Comparison of ENCODE assay signal across 20 cellular contexts in genomic region chr5:145980257-145980656, GRCh38. TPM values are rescaled to one million over a fixed set of nuclear protein-coding genes. Genes with fewer than 3 reads are reported as not detected.
"Had no signal": no experiment of that assay in that cellular context is flagged by ENCODE, and none has a peak within 500 bp of the region (broad histone marks: within the 10 kb centered on the region; RNA-seq: fewer than 3 reads in every experiment).

No MANE protein-coding gene starts in this region.

- DNase-seq: activated B cell treated with CpG ODN at 0.5 μM for 24 hours; activated CD4-positive, alpha-beta T cell treated with anti-CD3 and anti-CD28 coated beads for 48 hours; activated CD8-positive, alpha-beta memory T cell treated with anti-CD3 and anti-CD28 coated beads, Interleukin-2, amount 50 U/mL, for 48 hours; activated CD8-positive, alpha-beta T cell treated with anti-CD3 and anti-CD28 coated beads, Interleukin-2, amount 10 ng/mL, durations not matched to agents 7 days and 5 days; activated gamma-delta T cell; activated T-cell treated with anti-CD3 and anti-CD28 coated beads, Interleukin-2, amount 50 U/mL, for 72 hours; amniotic stem cell; dorsolateral prefrontal cortex; hippocampal formation; left lung; sigmoid colon; SW 1271; tibial artery had no signal

- H3K27ac Mint-ChIP-seq: activated B cell treated with CpG ODN at 0.5 μM for 24 hours; activated CD8-positive, alpha-beta T cell treated with anti-CD3 and anti-CD28 coated beads, Interleukin-2, amount 10 ng/mL, durations not matched to agents 7 days and 5 days; activated naive CD4-positive, alpha-beta T cell treated with anti-CD3 and anti-CD28 coated beads, Interleukin-2, amount 50 U/mL, for 72 hours; activated T-cell treated with anti-CD3 and anti-CD28 coated beads, Interleukin-2, amount 50 U/mL, for 72 hours; stimulated activated effector memory CD8-positive, alpha-beta T cell treated with anti-CD3 and anti-CD28 coated beads, Interleukin-12 subunit alpha, Interleukin-12 subunit beta, amount 100 ng/mL, for 72 hours; T-helper 2 cell treated with Interferon-gamma antibody and Interleukin-4, amounts not matched to agents 5 μg/mL and 100 μg/mL, for 36 hours had no signal

- H3K4me1 Mint-ChIP-seq: activated B cell treated with CpG ODN at 0.5 μM for 24 hours; stimulated activated effector memory CD8-positive, alpha-beta T cell treated with anti-CD3 and anti-CD28 coated beads, Interleukin-12 subunit alpha, Interleukin-12 subunit beta, amount 100 ng/mL, for 72 hours had no signal

- H3K36me3 Mint-ChIP-seq: activated naive CD4-positive, alpha-beta T cell treated with anti-CD3 and anti-CD28 coated beads, Interleukin-2, amount 50 U/mL, for 72 hours; stimulated activated effector memory CD8-positive, alpha-beta T cell treated with anti-CD3 and anti-CD28 coated beads, Interleukin-12 subunit alpha, Interleukin-12 subunit beta, amount 100 ng/mL, for 72 hours had no signal

- H3K4me3 ChIP-seq: breast epithelium, dorsolateral prefrontal cortex, left lung, sigmoid colon, tibial artery had no signal

- H3K27me3 ChIP-seq: breast epithelium, dorsolateral prefrontal cortex, left lung, sigmoid colon, tibial artery had no signal

- H3K4me3 Mint-ChIP-seq: activated B cell treated with CpG ODN at 0.5 μM for 24 hours; activated CD8-positive, alpha-beta T cell treated with anti-CD3 and anti-CD28 coated beads, Interleukin-2, amount 10 ng/mL, durations not matched to agents 7 days and 5 days; activated T-cell treated with anti-CD3 and anti-CD28 coated beads, Interleukin-2, amount 50 U/mL, for 72 hours; stimulated activated effector memory CD8-positive, alpha-beta T cell treated with anti-CD3 and anti-CD28 coated beads, Interleukin-12 subunit alpha, Interleukin-12 subunit beta, amount 100 ng/mL, for 72 hours; T-helper 2 cell treated with Interferon-gamma antibody and Interleukin-4, amounts not matched to agents 5 μg/mL and 100 μg/mL, for 36 hours had no signal

- H3K9me3 ChIP-seq: breast epithelium, left lung, tibial artery had no signal

- H3K27me3 Mint-ChIP-seq: activated B cell treated with CpG ODN at 0.5 μM for 24 hours had no signal

- ATAC-seq: activated CD8-positive, alpha-beta T cell treated with anti-CD3 and anti-CD28 coated beads, Interleukin-2, amount 10 ng/mL, durations not matched to agents 7 days and 5 days; activated naive CD4-positive, alpha-beta T cell treated with anti-CD3 and anti-CD28 coated beads, Interleukin-2, amount 50 U/mL, for 72 hours; activated T-cell treated with anti-CD3 and anti-CD28 coated beads, Interleukin-2, amount 50 U/mL, for 72 hours; left lung; stimulated activated effector memory CD8-positive, alpha-beta T cell treated with anti-CD3 and anti-CD28 coated beads, Interleukin-12 subunit alpha, Interleukin-12 subunit beta, amount 100 ng/mL, for 72 hours had no signal

- H3K36me3 ChIP-seq: breast epithelium, left lung, sigmoid colon, tibial artery had no signal

- H3K4me1 ChIP-seq: sigmoid colon had no signal

- H3K9me3 Mint-ChIP-seq: activated T-cell treated with anti-CD3 and anti-CD28 coated beads, Interleukin-2, amount 50 U/mL, for 72 hours; stimulated activated effector memory CD8-positive, alpha-beta T cell treated with anti-CD3 and anti-CD28 coated beads, Interleukin-12 subunit alpha, Interleukin-12 subunit beta, amount 100 ng/mL, for 72 hours; T-helper 2 cell treated with Interferon-gamma antibody and Interleukin-4, amounts not matched to agents 5 μg/mL and 100 μg/mL, for 36 hours had no signal

- FAIRE-seq: endometrium, keratinocyte had no signal

- H3K27ac ChIP-seq: dorsolateral prefrontal cortex, left lung, sigmoid colon, tibial artery had no signal

RNA-seq across cellular contexts. Expression of gene SH3RF2, which starts 43.9 kb away (rescaled TPM):
- total RNA-seq: activated B cell treated with CpG ODN at 0.5 μM for 24 hours; activated CD8-positive, alpha-beta T cell treated with anti-CD3 and anti-CD28 coated beads, Interleukin-2, amount 10 ng/mL, durations not matched to agents 7 days and 5 days; activated naive CD4-positive, alpha-beta T cell treated with anti-CD3 and anti-CD28 coated beads, Interleukin-2, amount 50 U/mL, for 72 hours had no signal
- polyA plus RNA-seq: neural cell had no signal
